23 cellular contexts compared by ENCODE assay signal in the genomic region with DNA sequence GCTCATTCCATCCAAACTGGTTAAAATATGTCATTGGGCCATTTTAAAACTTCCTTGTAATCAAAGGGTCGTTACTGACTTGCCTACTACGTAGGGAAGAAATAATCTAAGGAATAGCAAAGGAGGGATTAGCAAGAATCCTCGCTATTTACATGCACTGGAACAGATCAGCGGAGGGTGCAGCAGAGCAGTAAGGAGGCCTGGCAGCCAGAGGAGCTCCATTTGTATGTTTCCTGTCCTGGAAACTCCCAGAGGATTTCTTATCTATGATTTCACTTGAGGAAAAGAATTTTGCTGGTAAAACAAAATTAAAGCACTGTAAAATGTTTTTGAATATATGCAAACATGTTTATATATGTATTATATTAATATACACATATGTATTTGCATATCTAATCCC.
"Had no signal": no experiment of that assay in that cellular context is flagged by ENCODE, and none has a peak within 500 bp of the region (broad histone marks: within the 10 kb centered on the region; RNA-seq: fewer than 3 reads in every experiment).

No MANE protein-coding gene starts in this region.

- DNase-seq: immature natural killer cell; kidney; left colon; left ventricle myocardium inferior; midbrain; mucosa of descending colon; naive thymus-derived CD4-positive, alpha-beta T cell; ovary; right lobe of liver; stimulated activated CD4-positive, alpha-beta T cell treated with anti-CD3 and anti-CD28 coated beads, Interleukin-12 subunit alpha, Interleukin-12 subunit beta, amount 100 ng/mL, for 4 hours; stimulated activated CD4-positive, alpha-beta T cell treated with anti-CD3 and anti-CD28 coated beads, Interleukin-15, amount 100 ng/mL, for 24 hours; stimulated activated CD4-positive, alpha-beta T cell treated with anti-CD3 and anti-CD28 coated beads, Interleukin-2, amount 100 ng/mL, for 24 hours; stimulated activated CD4-positive, alpha-beta T cell treated with anti-CD3 and anti-CD28 coated beads, Interleukin-4, amount 100 ng/mL, for 1 hour; stimulated activated naive B cell treated with anti-CD40 and anti-IgM and Interleukin-4, amounts not matched to agents 10 μg/mL and 1 μg/mL and 100 μg/mL, for 72 hours; stimulated activated naive CD8-positive, alpha-beta T cell treated with anti-CD3 and anti-CD28 coated beads, Interleukin-15, Interleukin-2, amounts not matched to agents 100 U/mL and 50 U/mL, for 24 hours; stomach; testis; thyroid gland; transverse colon; upper lobe of left lung had no signal

- H3K4me3 ChIP-seq: left ventricle myocardium inferior, lung, mucosa of descending colon, ovary, right atrium auricular region, right lobe of liver, stomach, testis, thyroid gland, transverse colon, upper lobe of left lung, vagina had no signal
